In the genomic region with DNA sequence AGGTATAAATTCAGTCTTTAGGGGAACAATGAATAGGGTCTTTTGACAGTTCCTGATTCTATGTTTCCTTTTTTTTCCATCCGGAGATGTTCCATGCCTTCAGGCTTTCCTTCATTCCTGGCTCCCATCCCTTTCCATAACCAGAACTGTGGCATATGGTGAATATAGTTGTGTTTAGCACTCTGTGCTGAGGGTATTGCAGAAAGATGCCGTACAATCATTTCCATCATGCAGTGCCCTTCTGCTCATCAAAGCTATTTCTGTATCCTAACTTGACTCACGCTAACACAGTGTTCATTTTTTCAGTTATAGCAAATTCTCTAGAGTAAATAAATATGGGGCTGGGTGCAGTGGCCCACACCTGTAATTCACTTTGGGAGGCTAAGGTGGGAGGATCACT, we compare ENCODE assay signal across 14 cellular contexts.
DNase-seq lines count a peak whose midpoint lies in the region; ATAC-seq and TF ChIP-seq lines count a peak whose summit lies in the region.
"Had no signal": no experiment of that assay in that cellular context is flagged by ENCODE, and none has a peak within 500 bp of the region (broad histone marks: within the 10 kb centered on the region; RNA-seq: fewer than 3 reads in every experiment).

No MANE protein-coding gene starts in this region.

- intact Hi-C loops in activated CD8-positive, alpha-beta T cell treated with anti-CD3 and anti-CD28 coated beads for 36 hours (cut with micrococcal nuclease) = loop anchor here (5.0 kb wide), 1 partner anchor 34 kb away; no protein-coding TSS in a partner anchor
- intact Hi-C loops in posterior vena cava (cut with DNase I) = no loop called here

- peaks cover 28 to 78% (median 62%) of the 10 kb centered on the region in 4 donors for H3K4me1 ChIP-seq in liver (ENCODE audit: control insufficient read depth in 4 of 4, insufficient read depth in 4 of 4, low read length in 3 of 4)
- H3K4me1 ChIP-seq in upper lobe of left lung = peaks cover 51 to 66% (median 63%) of the 10 kb centered on the region in 4 donors

- H3K9me3 Mint-ChIP-seq in activated naive CD4-positive, alpha-beta T cell treated with anti-CD3 and anti-CD28 coated beads, Interleukin-2, amount 50 U/mL, for 24 hours = no peaks in the 10 kb centered on the region
- H3K9me3 Mint-ChIP-seq in activated CD8-positive, alpha-beta T cell treated with anti-CD3 and anti-CD28 coated beads for 36 hours = no peaks in the 10 kb centered on the region

- peak overlapping the region; percentile 61 for H3K4me3 Mint-ChIP-seq in activated naive CD4-positive, alpha-beta T cell treated with anti-CD3 and anti-CD28 coated beads, Interleukin-2, amount 50 U/mL, for 24 hours
- H3K4me3 Mint-ChIP-seq in activated CD8-positive, alpha-beta T cell treated with anti-CD3 and anti-CD28 coated beads for 36 hours = peak overlapping the region; percentile 22

- H3K36me3 ChIP-seq in liver (ENCODE audit: control insufficient read depth in 4 of 4, insufficient read depth in 3 of 4, low read depth in 1 of 4, low read length in 3 of 4) (peaks cover 0 to 4% (median 1%) of the 10 kb centered on the region in 4 donors), upper lobe of left lung (peaks cover 0 to 10% (median 0%) of the 10 kb centered on the region in 4 donors)
- H3K36me3 ChIP-seq: thoracic aorta had no signal

- TF ChIP-seq POLR2A in upper lobe of left lung (IDR thresholded peaks at IDR 0.05) = no peak

- H3K9ac ChIP-seq in liver (ENCODE audit: low read depth in 1 of 2, low read length in 2 of 2) = no peak overlapping the region
- H3K9ac ChIP-seq: parathyroid adenoma had no signal

- no peaks in the 10 kb centered on the region for H3K27me3 ChIP-seq in liver (ENCODE audit: control insufficient read depth in 4 of 4, insufficient read depth in 4 of 4, low read length in 3 of 4)
- no peaks in the 10 kb centered on the region for H3K27me3 ChIP-seq in upper lobe of left lung

- CTCF ChIA-PET in activated CD8-positive, alpha-beta T cell treated with anti-CD3 and anti-CD28 coated beads for 36 hours (lab: Charles Lee) = interaction anchor here (0.7 to 1.8 kb wide), 4 partner anchors 11 to 32 kb away, joined by 3 to 8 read pairs (median 4); no protein-coding TSS in a partner anchor

- H3K27ac Mint-ChIP-seq in activated naive CD4-positive, alpha-beta T cell treated with anti-CD3 and anti-CD28 coated beads, Interleukin-2, amount 50 U/mL, for 24 hours = peak overlapping the region; percentile 98
- peak overlapping the region; percentile 96 for H3K27ac Mint-ChIP-seq in activated CD8-positive, alpha-beta T cell treated with anti-CD3 and anti-CD28 coated beads for 36 hours

- H3K27ac ChIP-seq in liver (ENCODE audit: low read depth in 1 of 2, low read length in 2 of 2) (peak overlapping the region; percentile 82 to 93), upper lobe of left lung (peak overlapping the region in 3 of 4 donors; percentile 73 to 77 (median 76))
- H3K27ac ChIP-seq: parathyroid adenoma, thoracic aorta had no signal

- peaks cover 95% of the 10 kb centered on the region for H3K4me1 Mint-ChIP-seq in activated naive CD4-positive, alpha-beta T cell treated with anti-CD3 and anti-CD28 coated beads, Interleukin-2, amount 50 U/mL, for 24 hours
- H3K4me1 Mint-ChIP-seq in activated CD8-positive, alpha-beta T cell treated with anti-CD3 and anti-CD28 coated beads for 36 hours (ENCODE audit: low read depth) = peaks cover 90% of the 10 kb centered on the region

- DNase-seq in activated naive CD4-positive, alpha-beta T cell (lab: John Stamatoyannopoulos, UW) = no peak
- no peak for DNase-seq in activated CD8-positive, alpha-beta T cell treated with anti-CD3 and anti-CD28 coated beads for 36 hours
- DNase-seq in upper lobe of left lung = no peak
- DNase-seq in posterior vena cava (ENCODE audit: low spot score) = no peak
- DNase-seq in SKM-1 treated with dmso at 0.1 percent for 144 hours (lab: John Stamatoyannopoulos, UW; ENCODE audit: unreplicated experiment) = no peak
- DNase-seq in GM19240 (ENCODE audit: insufficient read length, low spot score) = no peak
- DNase-seq: activated CD8-positive, alpha-beta memory T cell treated with anti-CD3 and anti-CD28 coated beads, Interleukin-2, amount 50 U/mL, for 48 hours; mesendoderm; NK-92 treated with Interleukin-12 subunit alpha and Interleukin-12 subunit beta, amount 100 ng/mL, for 24 hours had no signal

- H3K4me3 ChIP-seq in liver (ENCODE audit: low read depth in 1 of 3, low read length in 3 of 3) (no peak overlapping the region), upper lobe of left lung (no peak overlapping the region)
- H3K4me3 ChIP-seq: thoracic aorta had no signal

- peak; percentile 43 for ATAC-seq in activated CD8-positive, alpha-beta T cell treated with anti-CD3 and anti-CD28 coated beads for 36 hours
- no peak for ATAC-seq in upper lobe of left lung (ENCODE audit: low FRiP score in 2 of 2)
- ATAC-seq: Right ventricle myocardium inferior had no signal

- POLR2A ChIA-PET in activated CD8-positive, alpha-beta T cell treated with anti-CD3 and anti-CD28 coated beads for 36 hours (lab: Charles Lee) = interaction anchor here (0.6 to 4.8 kb wide), 6 partner anchors 10 to 32 kb away, joined by 3 to 43 read pairs (median 4); no protein-coding TSS in a partner anchor

- peaks cover 2% of the 10 kb centered on the region for H3K36me3 Mint-ChIP-seq in activated naive CD4-positive, alpha-beta T cell treated with anti-CD3 and anti-CD28 coated beads, Interleukin-2, amount 50 U/mL, for 24 hours
- peaks cover 13% of the 10 kb centered on the region for H3K36me3 Mint-ChIP-seq in activated CD8-positive, alpha-beta T cell treated with anti-CD3 and anti-CD28 coated beads for 36 hours (ENCODE audit: low read depth)

- H3K27me3 Mint-ChIP-seq in activated naive CD4-positive, alpha-beta T cell treated with anti-CD3 and anti-CD28 coated beads, Interleukin-2, amount 50 U/mL, for 24 hours = no peaks in the 10 kb centered on the region
- no peaks in the 10 kb centered on the region for H3K27me3 Mint-ChIP-seq in activated CD8-positive, alpha-beta T cell treated with anti-CD3 and anti-CD28 coated beads for 36 hours

- 92% methylated on average over 3 of the region's 3 CpGs for WGBS in liver
- WGBS in upper lobe of left lung, 2 donors = 72 to 86% methylated on average over 3 of the region's 3 CpGs

- TF ChIP-seq EP300 in upper lobe of left lung (IDR thresholded peaks at IDR 0.05) = no peak

- H3K9me3 ChIP-seq in liver (ENCODE audit: control insufficient read depth in 4 of 4, low read length in 3 of 4) = no peaks in the 10 kb centered on the region
- no peaks in the 10 kb centered on the region for H3K9me3 ChIP-seq in upper lobe of left lung
- H3K9me3 ChIP-seq: thoracic aorta had no signal

- TF ChIP-seq CTCF in activated CD8-positive, alpha-beta T cell treated with anti-CD3 and anti-CD28 coated beads for 36 hours (IDR thresholded peaks at IDR 0.05) = no peak
- TF ChIP-seq CTCF in liver (IDR thresholded peaks at IDR 0.05; ENCODE audit: low read depth, low read length, missing input control) (no peak), upper lobe of left lung (IDR thresholded peaks at IDR 0.05) (no peak)

- no peak for TF ChIP-seq RAD21 in liver (IDR thresholded peaks at IDR 0.05)

TF ChIP-seq in liver, 16 proteins besides CTCF, POLR2A, EP300 and RAD21 (continues in another document):
- TF ChIP-seq GABPA (IDR thresholded peaks at IDR 0.05 in 1 of 2, conservative IDR thresholded peaks at IDR 0.05 in 1 of 2) (no peak), EGR1 (IDR thresholded peaks at IDR 0.05; ENCODE audit: low read depth in 2 of 2) (no peak), REST (IDR thresholded peaks at IDR 0.05) (no peak), JUND (IDR thresholded peaks at IDR 0.05) (no peak), SP1 (IDR thresholded peaks at IDR 0.05) (no peak), FOXA1 (IDR thresholded peaks at IDR 0.05) (no peak), YY1 (IDR thresholded peaks at IDR 0.05) (no peak), HNF4A (conservative IDR thresholded peaks at IDR 0.05) (no peak), HNF4G (IDR thresholded peaks at IDR 0.05) (no peak), TAF1 (conservative IDR thresholded peaks at IDR 0.05) (no peak), FOXA2 (IDR thresholded peaks at IDR 0.05) (no peak)
